Comparison of ENCODE assay signal across 19 cellular contexts in genomic region chr15:22915866-22916515, GRCh38.
"Had no signal": no experiment of that assay in that cellular context is flagged by ENCODE, and none has a peak within 500 bp of the region (broad histone marks: within the 10 kb centered on the region; RNA-seq: fewer than 3 reads in every experiment).

No MANE protein-coding gene starts in this region.

- H3K27ac Mint-ChIP-seq: activated naive CD4-positive, alpha-beta T cell treated with anti-CD3 and anti-CD28 coated beads, Interleukin-2, amount 50 U/mL, for 24 hours; activated T-cell treated with anti-CD3 and anti-CD28 coated beads, Interleukin-2, amount 50 U/mL, for 72 hours; dendritic cell treated with granulocyte-macrophage colony-stimulating factor and Interleukin-4, amounts not matched to agents 40 ng/mL and 50 ng/mL, for 4 days; T-helper 1 cell treated with Interleukin-12 subunit alpha and Interleukin-12 subunit beta and Interleukin-4 antibody, amounts not matched to agents 30 μg/mL and 1 μg/mL, for 36 hours had no signal

- DNase-seq: activated CD4-positive, alpha-beta T cell treated with anti-CD3 and anti-CD28 coated beads for 1 hour; activated CD4-positive, alpha-beta T cell treated with anti-CD3 and anti-CD28 coated beads, Interleukin-2, amount 50 U/mL, for 4 hours; activated effector memory CD4-positive, alpha-beta T cell treated with anti-CD3 and anti-CD28 coated beads, Interleukin-2, amount 50 U/mL, for 16 hours; activated T-cell treated with anti-CD3 and anti-CD28 coated beads, Interleukin-2, amount 50 U/mL, for 72 hours; effector CD8-positive, alpha-beta T cell; head of caudate nucleus; naive B cell; stimulated activated CD4-positive, alpha-beta T cell treated with anti-CD3 and anti-CD28 coated beads, Interleukin-2, amount 100 ng/mL, for 24 hours; stimulated activated naive CD8-positive, alpha-beta T cell treated with anti-CD3 and anti-CD28 coated beads, Interleukin-15, Interleukin-2, amounts not matched to agents 100 U/mL and 50 U/mL, for 24 hours; substantia nigra; uterus had no signal

- H3K27ac ChIP-seq: ascending aorta, neutrophil, tibial nerve, uterus, VCaP had no signal

- H3K4me3 ChIP-seq: ascending aorta, tibial nerve, uterus had no signal

- H3K4me3 Mint-ChIP-seq: activated naive CD4-positive, alpha-beta T cell treated with anti-CD3 and anti-CD28 coated beads, Interleukin-2, amount 50 U/mL, for 24 hours; activated T-cell treated with anti-CD3 and anti-CD28 coated beads, Interleukin-2, amount 50 U/mL, for 72 hours; dendritic cell treated with granulocyte-macrophage colony-stimulating factor and Interleukin-4, amounts not matched to agents 40 ng/mL and 50 ng/mL, for 4 days; naive B cell; T-helper 1 cell treated with Interleukin-12 subunit alpha and Interleukin-12 subunit beta and Interleukin-4 antibody, amounts not matched to agents 30 μg/mL and 1 μg/mL, for 36 hours had no signal

- H3K27me3 Mint-ChIP-seq: activated naive CD4-positive, alpha-beta T cell treated with anti-CD3 and anti-CD28 coated beads, Interleukin-2, amount 50 U/mL, for 24 hours; dendritic cell treated with granulocyte-macrophage colony-stimulating factor and Interleukin-4, amounts not matched to agents 40 ng/mL and 50 ng/mL, for 4 days; naive B cell had no signal

- H3K4me1 Mint-ChIP-seq: activated naive CD4-positive, alpha-beta T cell treated with anti-CD3 and anti-CD28 coated beads, Interleukin-2, amount 50 U/mL, for 24 hours; naive B cell had no signal

- H3K36me3 ChIP-seq: neutrophil, uterus had no signal

- H3K27me3 ChIP-seq: ascending aorta, neutrophil, tibial nerve, uterus had no signal

- ATAC-seq: activated T-cell treated with anti-CD3 and anti-CD28 coated beads, Interleukin-2, amount 50 U/mL, for 72 hours; left lobe of liver; stimulated activated naive CD8-positive, alpha-beta T cell treated with anti-CD3 and anti-CD28 coated beads, Interleukin-15, Interleukin-2, amounts not matched to agents 100 U/mL and 50 U/mL, for 24 hours had no signal

- H3K36me3 Mint-ChIP-seq: activated naive CD4-positive, alpha-beta T cell treated with anti-CD3 and anti-CD28 coated beads, Interleukin-2, amount 50 U/mL, for 24 hours; naive B cell had no signal

- H3K9me3 Mint-ChIP-seq: activated naive CD4-positive, alpha-beta T cell treated with anti-CD3 and anti-CD28 coated beads, Interleukin-2, amount 50 U/mL, for 24 hours; activated T-cell treated with anti-CD3 and anti-CD28 coated beads, Interleukin-2, amount 50 U/mL, for 72 hours; dendritic cell treated with granulocyte-macrophage colony-stimulating factor and Interleukin-4, amounts not matched to agents 40 ng/mL and 50 ng/mL, for 4 days; naive B cell; T-helper 1 cell treated with Interleukin-12 subunit alpha and Interleukin-12 subunit beta and Interleukin-4 antibody, amounts not matched to agents 30 μg/mL and 1 μg/mL, for 36 hours had no signal

- H3K4me1 ChIP-seq: ascending aorta, tibial nerve, uterus had no signal

- H3K9me3 ChIP-seq: ascending aorta, neutrophil, tibial nerve, uterus had no signal
